17 cellular contexts compared by ENCODE assay signal in genomic region chr2:207225773-207226172, GRCh38.
DNase-seq lines count a peak whose midpoint lies in the region; ATAC-seq and TF ChIP-seq lines count a peak whose summit lies in the region.
"Had no signal": no experiment of that assay in that cellular context is flagged by ENCODE, and none has a peak within 500 bp of the region (broad histone marks: within the 10 kb centered on the region; RNA-seq: fewer than 3 reads in every experiment).

No MANE protein-coding gene starts in this region.

- H3K9me3 Mint-ChIP-seq in activated naive CD8-positive, alpha-beta T cell (ENCODE audit: low read depth): no peaks in the 10 kb centered on the region
- peaks cover 0 to 1% (median 0%) of the 10 kb centered on the region in 11 donors for H3K9me3 Mint-ChIP-seq in naive thymus-derived CD4-positive, alpha-beta T cell
- H3K9me3 Mint-ChIP-seq: effector memory CD8-positive, alpha-beta T cell; natural killer cell treated with Interleukin-12 subunit alpha and Interleukin-12 subunit beta and Interleukin-15 and Interleukin-18, amount 100 ng/mL, for 72 hours had no signal

- no peaks in the 10 kb centered on the region for H3K9me3 ChIP-seq in naive thymus-derived CD4-positive, alpha-beta T cell (ENCODE audit: control insufficient read depth in 2 of 3, low read length in 3 of 3)
- H3K9me3 ChIP-seq: MG63 had no signal

- peak overlapping the region; percentile 46 for H3K27ac Mint-ChIP-seq in activated naive CD8-positive, alpha-beta T cell
- H3K27ac Mint-ChIP-seq in naive thymus-derived CD4-positive, alpha-beta T cell: peak overlapping the region in 4 of 9 donors; percentile 2 to 66 (median 39)
- H3K27ac Mint-ChIP-seq: B cell; effector memory CD8-positive, alpha-beta T cell had no signal

- in situ Hi-C loops in GM13977 (cut with MboI; ENCODE audit: low pct_unique_long_range_greater_than_20kb, low sequenced_read_pairs, unreplicated experiment): no loop called here

- H3K4me3 ChIP-seq in naive thymus-derived CD4-positive, alpha-beta T cell (ENCODE audit: low read length): no peak overlapping the region
- H3K4me3 ChIP-seq: MG63, PC-9 had no signal

- peak overlapping the region; percentile 60 for H3K4me3 Mint-ChIP-seq in activated naive CD8-positive, alpha-beta T cell
- H3K4me3 Mint-ChIP-seq in naive thymus-derived CD4-positive, alpha-beta T cell: peak overlapping the region in 7 of 10 donors; percentile 26 to 57 (median 42)
- H3K4me3 Mint-ChIP-seq: B cell; effector memory CD8-positive, alpha-beta T cell had no signal

- intact Hi-C loops in naive thymus-derived CD4-positive, alpha-beta T cell (cut with micrococcal nuclease): no loop called here

- DNase-seq in GM13977 (ENCODE audit: low spot score) (peak; percentile 23), NCI-H1694 (lab: John Stamatoyannopoulos, UW) (no peak), glomerular visceral epithelial cell (ENCODE audit: extremely low spot score) (no peak)
- DNase-seq in naive thymus-derived CD4-positive, alpha-beta T cell: peak in 1 of 9 donors; percentile 17
- DNase-seq: central memory CD4-positive, alpha-beta T cell; DMS 273 treated with DMSO at 0.1 percent for 48 hours; effector memory CD8-positive, alpha-beta T cell; left ventricle myocardium superior; MG63; NCI-H2081 treated with DMSO at 0.1 percent for 48 hours; NCI-H526 treated with DMSO at 0.1 percent for 48 hours; PC-9 had no signal

- no peaks in the 10 kb centered on the region for H3K27me3 Mint-ChIP-seq in activated naive CD8-positive, alpha-beta T cell
- H3K27me3 Mint-ChIP-seq in naive thymus-derived CD4-positive, alpha-beta T cell: peaks cover 0 to 3% (median 0%) of the 10 kb centered on the region in 5 donors

- H3K27ac ChIP-seq in naive thymus-derived CD4-positive, alpha-beta T cell (ENCODE audit: low read depth, low read length): no peak overlapping the region
- H3K27ac ChIP-seq: PC-9 had no signal

- peak; percentile 42 for ATAC-seq in GM19035 (IDR thresholded peaks at IDR 0.05; ENCODE audit: unreplicated experiment)
- no peak for ATAC-seq in naive thymus-derived CD4-positive, alpha-beta T cell
- no peak for ATAC-seq in GM18858 (IDR thresholded peaks at IDR 0.05; ENCODE audit: unreplicated experiment)
- ATAC-seq: effector memory CD8-positive, alpha-beta T cell; natural killer cell treated with Interleukin-12 subunit alpha and Interleukin-12 subunit beta and Interleukin-15 and Interleukin-18, amount 100 ng/mL, for 72 hours had no signal

- no peaks in the 10 kb centered on the region for H3K36me3 Mint-ChIP-seq in activated naive CD8-positive, alpha-beta T cell
- peaks cover 0 to 1% (median 0%) of the 10 kb centered on the region in 5 donors for H3K36me3 Mint-ChIP-seq in naive thymus-derived CD4-positive, alpha-beta T cell

- no peaks in the 10 kb centered on the region for H3K36me3 ChIP-seq in naive thymus-derived CD4-positive, alpha-beta T cell (ENCODE audit: control insufficient read depth in 2 of 3, insufficient read depth in 3 of 3, low read length in 3 of 3)
- H3K36me3 ChIP-seq: MG63 had no signal

- POLR2A ChIA-PET in naive thymus-derived CD4-positive, alpha-beta T cell (lab: Charles Lee): interaction anchor here (1.0 to 1.9 kb wide), 2 partner anchors 13 to 15 kb away, joined by 3 to 6 read pairs; no protein-coding TSS in a partner anchor

- TF ChIP-seq CTCF in GM13977 (IDR thresholded peaks at IDR 0.05; ENCODE audit: extremely low read depth, insufficient read depth, missing control alignments): no peak

- peaks cover 0 to 21% of the 10 kb centered on the region in 2 donors for H3K4me1 ChIP-seq in naive thymus-derived CD4-positive, alpha-beta T cell (ENCODE audit: control insufficient read depth in 2 of 2, insufficient read depth in 2 of 2, low read length in 2 of 2)

- peaks cover 45% of the 10 kb centered on the region for H3K4me1 Mint-ChIP-seq in activated naive CD8-positive, alpha-beta T cell (ENCODE audit: low read depth)
- peaks cover 8 to 43% (median 31%) of the 10 kb centered on the region in 7 donors for H3K4me1 Mint-ChIP-seq in naive thymus-derived CD4-positive, alpha-beta T cell

- no peaks in the 10 kb centered on the region for H3K27me3 ChIP-seq in naive thymus-derived CD4-positive, alpha-beta T cell (ENCODE audit: control insufficient read depth in 2 of 2, insufficient read depth in 2 of 2, low read length in 2 of 2)
- H3K27me3 ChIP-seq: MG63 had no signal

- CTCF ChIA-PET in naive thymus-derived CD4-positive, alpha-beta T cell (lab: Charles Lee): interaction anchor here (0.9 kb wide), 1 partner anchor 10 kb away, joined by 3 read pairs; no protein-coding TSS in a partner anchor
